In the genomic region with DNA sequence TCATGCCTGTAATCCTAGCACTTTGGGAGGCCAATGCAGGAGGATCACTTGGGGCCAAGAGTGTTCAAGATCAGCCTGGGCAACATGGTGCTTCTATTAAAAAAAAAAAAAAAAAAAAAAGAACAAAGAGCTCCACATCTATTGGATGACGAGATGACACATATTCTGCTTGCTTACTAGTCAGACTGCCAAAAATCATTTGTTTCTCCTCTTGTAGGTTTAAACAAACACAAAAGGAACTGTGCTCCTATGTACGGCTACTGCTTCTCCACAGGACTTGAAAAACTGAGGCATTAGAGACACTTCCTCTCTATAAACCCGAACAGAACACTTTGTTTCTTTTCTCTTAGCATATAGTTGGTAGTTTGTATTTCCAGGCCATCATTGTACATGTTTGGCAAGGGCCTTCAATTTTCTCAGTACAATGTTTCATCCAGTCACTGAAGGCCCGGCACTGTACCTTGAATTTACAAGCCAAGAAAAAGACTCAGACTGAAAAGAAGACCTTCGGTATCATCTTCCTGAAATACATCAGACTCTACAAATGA, we compare ENCODE assay signal across 1 cellular context.
TF ChIP-seq lines count a peak whose summit lies in the region.

No MANE protein-coding gene starts in this region.

TF ChIP-seq in GM23338, 12 proteins besides CTCF, POLR2A, EP300 and RAD21 (continued from another document):
- no peak for TF ChIP-seq EZH2phosphoT487 (IDR thresholded peaks at IDR 0.05; ENCODE audit: unreplicated experiment)
- TF ChIP-seq EZH2 (IDR thresholded peaks at IDR 0.05; ENCODE audit: low read depth, unreplicated experiment), result no peak
- no peak for TF ChIP-seq NANOG (IDR thresholded peaks at IDR 0.05; ENCODE audit: borderline replicate concordance)
- TF ChIP-seq CREB1 (CRISPR knock-in tag; IDR thresholded peaks at IDR 0.05; ENCODE audit: low read depth), result no peak
- no peak for TF ChIP-seq STAT1 (IDR thresholded peaks at IDR 0.05; ENCODE audit: unreplicated experiment)
- no peak for TF ChIP-seq ZNF114 (CRISPR knock-in tag; IDR thresholded peaks at IDR 0.05)
- no peak for TF ChIP-seq ZNF331 (CRISPR knock-in tag; IDR thresholded peaks at IDR 0.05; ENCODE audit: low read depth)
- TF ChIP-seq, protein P1, sequence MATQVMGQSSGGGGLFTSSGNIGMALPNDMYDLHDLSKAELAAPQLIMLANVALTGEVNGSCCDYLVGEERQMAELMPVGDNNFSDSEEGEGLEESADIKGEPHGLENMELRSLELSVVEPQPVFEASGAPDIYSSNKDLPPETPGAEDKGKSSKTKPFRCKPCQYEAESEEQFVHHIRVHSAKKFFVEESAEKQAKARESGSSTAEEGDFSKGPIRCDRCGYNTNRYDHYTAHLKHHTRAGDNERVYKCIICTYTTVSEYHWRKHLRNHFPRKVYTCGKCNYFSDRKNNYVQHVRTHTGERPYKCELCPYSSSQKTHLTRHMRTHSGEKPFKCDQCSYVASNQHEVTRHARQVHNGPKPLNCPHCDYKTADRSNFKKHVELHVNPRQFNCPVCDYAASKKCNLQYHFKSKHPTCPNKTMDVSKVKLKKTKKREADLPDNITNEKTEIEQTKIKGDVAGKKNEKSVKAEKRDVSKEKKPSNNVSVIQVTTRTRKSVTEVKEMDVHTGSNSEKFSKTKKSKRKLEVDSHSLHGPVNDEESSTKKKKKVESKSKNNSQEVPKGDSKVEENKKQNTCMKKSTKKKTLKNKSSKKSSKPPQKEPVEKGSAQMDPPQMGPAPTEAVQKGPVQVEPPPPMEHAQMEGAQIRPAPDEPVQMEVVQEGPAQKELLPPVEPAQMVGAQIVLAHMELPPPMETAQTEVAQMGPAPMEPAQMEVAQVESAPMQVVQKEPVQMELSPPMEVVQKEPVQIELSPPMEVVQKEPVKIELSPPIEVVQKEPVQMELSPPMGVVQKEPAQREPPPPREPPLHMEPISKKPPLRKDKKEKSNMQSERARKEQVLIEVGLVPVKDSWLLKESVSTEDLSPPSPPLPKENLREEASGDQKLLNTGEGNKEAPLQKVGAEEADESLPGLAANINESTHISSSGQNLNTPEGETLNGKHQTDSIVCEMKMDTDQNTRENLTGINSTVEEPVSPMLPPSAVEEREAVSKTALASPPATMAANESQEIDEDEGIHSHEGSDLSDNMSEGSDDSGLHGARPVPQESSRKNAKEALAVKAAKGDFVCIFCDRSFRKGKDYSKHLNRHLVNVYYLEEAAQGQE (IDR thresholded peaks at IDR 0.05; ENCODE audit: unreplicated experiment), result no peak
- no peak for TF ChIP-seq JUNB (IDR thresholded peaks at IDR 0.05; ENCODE audit: unreplicated experiment)
